ENCODE assay signal across 8 cellular contexts in genomic region chr20:53584550-53584913, GRCh38. TPM values are rescaled to one million over a fixed set of nuclear protein-coding genes. Genes with fewer than 3 reads are reported as not detected.
DNase-seq lines count a peak whose midpoint lies in the region; ATAC-seq, FAIRE-seq and TF ChIP-seq lines count a peak whose summit lies in the region.
"Not testable (repeated sequence)": the region's sequence is repeated elsewhere in the genome, so short reads cannot be mapped to it uniquely, and the experiment has no call there.

No MANE protein-coding gene starts in this region.

- peaks cover 44% of the 10 kb centered on the region for H3K36me3 Mint-ChIP-seq in activated CD4-positive, alpha-beta T cell treated with anti-CD3 and anti-CD28 coated beads, Interleukin-2, amount 10 ng/mL, durations not matched to agents 24 days and 14 days (ENCODE audit: low read depth)
- H3K36me3 Mint-ChIP-seq in activated naive CD4-positive, alpha-beta T cell treated with anti-CD3 and anti-CD28 coated beads, Interleukin-2, amount 50 U/mL, for 24 hours = peaks cover 10% of the 10 kb centered on the region
- H3K36me3 Mint-ChIP-seq in effector memory CD8-positive, alpha-beta T cell (ENCODE audit: insufficient read depth) = peaks cover 42% of the 10 kb centered on the region

- TF ChIP-seq CTCF in A549 (IDR thresholded peaks at IDR 0.05); GM12865 (IDR thresholded peaks at IDR 0.05; ENCODE audit: insufficient read depth, low read depth, low read length, missing control alignments); PC-3 (conservative IDR thresholded peaks at IDR 0.05; ENCODE audit: low read depth, low read length); keratinocyte (optimal IDR thresholded peaks at IDR 0.05 in 1 of 3, IDR thresholded peaks at IDR 0.05 in 1 of 3, conservative IDR thresholded peaks at IDR 0.05 in 1 of 3; ENCODE audit: extremely low read depth in 1 of 3, insufficient read depth in 2 of 3, low read length in 3 of 3); smooth muscle cell (IDR thresholded peaks at IDR 0.05; ENCODE audit: borderline replicate concordance, insufficient read depth, poor library complexity, severe bottlenecking): not testable (repeated sequence)

- not testable (repeated sequence) for H3K27me3 ChIP-seq in PC-3 (ENCODE audit: low read length); keratinocyte (ENCODE audit: control insufficient read depth, extremely low read depth, insufficient read depth, low read length); smooth muscle cell (ENCODE audit: low read depth)

- H3K4me1 ChIP-seq in A549 (peaks cover 93% of the 10 kb centered on the region), PC-3 (ENCODE audit: insufficient read depth, low read length) (peaks cover 86% of the 10 kb centered on the region), keratinocyte (ENCODE audit: control insufficient read depth, extremely low read depth, insufficient read depth, low read length) (peaks cover 57% of the 10 kb centered on the region), smooth muscle cell (ENCODE audit: low read depth) (peaks cover 83% of the 10 kb centered on the region)

- not testable (repeated sequence) for H3K27me3 Mint-ChIP-seq in activated CD4-positive, alpha-beta T cell treated with anti-CD3 and anti-CD28 coated beads, Interleukin-2, amount 10 ng/mL, durations not matched to agents 24 days and 14 days; activated naive CD4-positive, alpha-beta T cell treated with anti-CD3 and anti-CD28 coated beads, Interleukin-2, amount 50 U/mL, for 24 hours; effector memory CD8-positive, alpha-beta T cell

- dilution Hi-C loops in keratinocyte (cut with MboI; ENCODE audit: extremely low pct_ligation_motif_present, low sequenced_read_pairs) = not testable (repeated sequence)

- BruUV-seq in PC-3 (replicated peaks; lab: Mats Ljungman, UMichigan) = not testable (repeated sequence)

- not testable (repeated sequence) for H3K9me3 Mint-ChIP-seq in activated CD4-positive, alpha-beta T cell treated with anti-CD3 and anti-CD28 coated beads, Interleukin-2, amount 10 ng/mL, durations not matched to agents 24 days and 14 days; activated naive CD4-positive, alpha-beta T cell treated with anti-CD3 and anti-CD28 coated beads, Interleukin-2, amount 50 U/mL, for 24 hours; effector memory CD8-positive, alpha-beta T cell

- TF ChIP-seq RAD21 in A549 (conservative IDR thresholded peaks at IDR 0.05 in 1 of 2, IDR thresholded peaks at IDR 0.05 in 1 of 2) = not testable (repeated sequence)

- not testable (repeated sequence) for TF ChIP-seq EP300 in A549 (IDR thresholded peaks at IDR 0.05)

- intact Hi-C loops in PC-3 (cut with micrococcal nuclease) = not testable (repeated sequence)
- intact Hi-C loops in activated CD4-positive, alpha-beta T cell treated with anti-CD3 and anti-CD28 coated beads, Interleukin-2, amount 10 ng/mL, durations not matched to agents 24 days and 14 days (cut with micrococcal nuclease) = loop anchor here (5.0 to 10.0 kb wide), 2 partner anchors 38 to 510 kb away; no protein-coding TSS in a partner anchor

- H3K9me2 ChIP-seq in PC-3 (replicated peaks; ENCODE audit: low read length) = not testable (repeated sequence)

- not testable (repeated sequence) for H3K9me3 ChIP-seq in A549; PC-3 (ENCODE audit: low read length); keratinocyte (ENCODE audit: control insufficient read depth, low read depth, low read length); smooth muscle cell (replicated peaks; ENCODE audit: low read depth)

- POLR2A ChIA-PET in A549 (lab: Yijun Ruan, JAX) = interaction anchor here (0.7 kb wide), 1 partner anchor 357 kb away, joined by 3 read pairs; no protein-coding TSS in a partner anchor
- POLR2A ChIA-PET in PC-3 (lab: Charles Lee; ENCODE audit: unreplicated experiment) = not testable (repeated sequence)

- peak overlapping the region; percentile 11; the same call in 1 of the 2 replicates for H3K9ac ChIP-seq in PC-3 (ENCODE audit: low read length)
- not testable (repeated sequence) for H3K9ac ChIP-seq in keratinocyte (ENCODE audit: control insufficient read depth, extremely low read depth, insufficient read depth, low read length); smooth muscle cell (ENCODE audit: low read depth)

- not testable (repeated sequence) for DNase-seq in A549 (ENCODE audit: low read depth in 1 of 2, low spot score in 1 of 2); GM12865 (ENCODE audit: low read depth); PC-3; activated CD4-positive, alpha-beta T cell treated with anti-CD3 and anti-CD28 coated beads, Interleukin-2, amount 10 ng/mL, durations not matched to agents 24 days and 14 days; effector memory CD8-positive, alpha-beta T cell; keratinocyte (ENCODE audit: low read depth, low spot score); smooth muscle cell (lab: John Stamatoyannopoulos, UW; ENCODE audit: unreplicated experiment)

- not testable (repeated sequence) for FAIRE-seq in A549 (lab: Jason Lieb, UNC); keratinocyte (lab: Jason Lieb, UNC)

- H3K27ac ChIP-seq in A549 (peak overlapping the region; percentile 68 to 87), PC-3 (ENCODE audit: low read length) (peak overlapping the region; percentile 88), keratinocyte (ENCODE audit: control insufficient read depth, insufficient read depth, low read length) (peak overlapping the region; percentile 83), smooth muscle cell (ENCODE audit: low read depth) (peak overlapping the region; percentile 86)

- H3K27ac Mint-ChIP-seq in activated CD4-positive, alpha-beta T cell treated with anti-CD3 and anti-CD28 coated beads, Interleukin-2, amount 10 ng/mL, durations not matched to agents 24 days and 14 days = peak overlapping the region; percentile 56
- peak overlapping the region; percentile 72 for H3K27ac Mint-ChIP-seq in activated naive CD4-positive, alpha-beta T cell treated with anti-CD3 and anti-CD28 coated beads, Interleukin-2, amount 50 U/mL, for 24 hours
- H3K27ac Mint-ChIP-seq in effector memory CD8-positive, alpha-beta T cell = peak overlapping the region; percentile 89 to 92

- not testable (repeated sequence) for H3K4me3 ChIP-seq in A549; PC-3 (ENCODE audit: low read length); keratinocyte (ENCODE audit: control insufficient read depth in 2 of 3, extremely low read depth in 1 of 3, insufficient read depth in 2 of 3, low read depth in 1 of 3, low read length in 3 of 3); smooth muscle cell
- peak overlapping the region; percentile 55 for H3K4me3 ChIP-seq in GM12865 (ENCODE audit: low read depth, low read length)

- CTCF ChIA-PET in A549 (lab: Yijun Ruan, JAX) = interaction anchor here (0.7 kb wide), 1 partner anchor 12 kb away, joined by 3 read pairs; no protein-coding TSS in a partner anchor
- CTCF ChIA-PET in PC-3 (lab: Charles Lee) = not testable (repeated sequence)

- not testable (repeated sequence) for TF ChIP-seq POLR2A in A549 (IDR thresholded peaks at IDR 0.05; ENCODE audit: low read length)

- H3K4me2 ChIP-seq in A549 = peak overlapping the region; percentile 99
- peak overlapping the region; percentile 86 for H3K4me2 ChIP-seq in PC-3 (ENCODE audit: low read length)
- not testable (repeated sequence) for H3K4me2 ChIP-seq in keratinocyte (ENCODE audit: control insufficient read depth, extremely low read depth, insufficient read depth, low read depth, low read length)
- H3K4me2 ChIP-seq in smooth muscle cell = peak overlapping the region; percentile 66

- H4K20me1 ChIP-seq in PC-3 (ENCODE audit: low read length); keratinocyte (ENCODE audit: control insufficient read depth, extremely low read depth, insufficient read depth, low read length): not testable (repeated sequence)
- H4K20me1 ChIP-seq in smooth muscle cell (ENCODE audit: low read depth) = peaks cover 57% of the 10 kb centered on the region

- H2AFZ ChIP-seq in PC-3 (ENCODE audit: low read length); keratinocyte (ENCODE audit: control insufficient read depth, low read length); smooth muscle cell (ENCODE audit: low read depth): not testable (repeated sequence)

- peaks cover 72% of the 10 kb centered on the region for H3K4me1 Mint-ChIP-seq in activated CD4-positive, alpha-beta T cell treated with anti-CD3 and anti-CD28 coated beads, Interleukin-2, amount 10 ng/mL, durations not matched to agents 24 days and 14 days
- peaks cover 87% of the 10 kb centered on the region for H3K4me1 Mint-ChIP-seq in activated naive CD4-positive, alpha-beta T cell treated with anti-CD3 and anti-CD28 coated beads, Interleukin-2, amount 50 U/mL, for 24 hours
- peaks cover 42 to 56% of the 10 kb centered on the region in 2 donors for H3K4me1 Mint-ChIP-seq in effector memory CD8-positive, alpha-beta T cell (ENCODE audit: low read depth in 2 of 2)

- H3K36me3 ChIP-seq in PC-3 (ENCODE audit: low read depth, low read length) (peaks cover 31% of the 10 kb centered on the region), keratinocyte (ENCODE audit: control insufficient read depth in 2 of 2, extremely low read depth in 1 of 2, insufficient read depth in 2 of 2, low read length in 2 of 2) (peaks cover 25 to 29% of the 10 kb centered on the region in 2 experiments)
- H3K36me3 ChIP-seq in smooth muscle cell (ENCODE audit: low read depth) = not testable (repeated sequence)

- not testable (repeated sequence) for ATAC-seq in A549; PC-3; effector memory CD8-positive, alpha-beta T cell (replicated peaks)

- peak overlapping the region; percentile 62 for H3K4me3 Mint-ChIP-seq in activated CD4-positive, alpha-beta T cell treated with anti-CD3 and anti-CD28 coated beads, Interleukin-2, amount 10 ng/mL, durations not matched to agents 24 days and 14 days
- peak overlapping the region; percentile 36 for H3K4me3 Mint-ChIP-seq in activated naive CD4-positive, alpha-beta T cell treated with anti-CD3 and anti-CD28 coated beads, Interleukin-2, amount 50 U/mL, for 24 hours
- peak overlapping the region; percentile 81 to 90 for H3K4me3 Mint-ChIP-seq in effector memory CD8-positive, alpha-beta T cell

- WGBS in A549 (ENCODE audit: missing lambda C conversion rate) = 31% methylated on average over 3 of the region's 3 CpGs
- 21% methylated on average over 3 of the region's 3 CpGs for WGBS in smooth muscle cell (ENCODE audit: low lambda C conversion rate)

- peaks cover 17% of the 10 kb centered on the region for H3F3A ChIP-seq in PC-3 (ENCODE audit: low read length, unreplicated experiment)
- H3F3A ChIP-seq in smooth muscle cell (ENCODE audit: low read depth) = peaks cover 21% of the 10 kb centered on the region

- H3K79me2 ChIP-seq in PC-3 (ENCODE audit: low read length) = peaks cover 100% of the 10 kb centered on the region
- H3K79me2 ChIP-seq in keratinocyte (ENCODE audit: control insufficient read depth, insufficient read depth, low read length) = peaks cover 83% of the 10 kb centered on the region
- peaks cover 93% of the 10 kb centered on the region for H3K79me2 ChIP-seq in smooth muscle cell (ENCODE audit: low read depth)

- H3K9me1 ChIP-seq in keratinocyte (ENCODE audit: control insufficient read depth, extremely low read depth, insufficient read depth, low read length) = not testable (repeated sequence)

RNA-seq across cellular contexts. Expression of gene ZNF217, which starts 9.1 kb away (rescaled TPM):
- polyA plus RNA-seq in A549 (2011; rRNA removed) = 22.2 and 29.5 TPM in 2 replicates
- polyA plus RNA-seq in A549 (2012; cell fraction: cytosol; rRNA removed) = 6.8 and 8.8 TPM in 2 replicates
- polyA plus RNA-seq in A549 (2012; cell fraction: nucleus; rRNA removed) = 8.9 and 11.6 TPM in 2 replicates
- polyA plus RNA-seq in A549 (2017; fragmentation: RNase III; extraction: RNeasy Plus Mini Kit Qiagen cat#74134 plus additional on column Dnase treatment) = 28.1 to 30.5 TPM (median 29.9 TPM) in 3 replicates
- polyA minus RNA-seq in A549 (2011; rRNA and poly(A)+ RNA removed) = 48.5 and 50.5 TPM in 2 replicates
- 45.6 and 55.5 TPM in 2 replicates for total RNA-seq in PC-3 (2014; rRNA removed)
- total RNA-seq in activated CD4-positive, alpha-beta T cell treated with anti-CD3 and anti-CD28 coated beads, Interleukin-2, amount 10 ng/mL, durations not matched to agents 24 days and 14 days = 58.0 and 60.9 TPM in 2 replicates
- polyA plus RNA-seq in keratinocyte = 16.9 to 19.1 TPM (median 17.3 TPM) in 3 replicates
- 13.1 TPM for polyA plus RNA-seq in keratinocyte (2011; ENCODE audit: low read depth)
- polyA plus RNA-seq in keratinocyte (2011; cell fraction: cytosol; rRNA removed) = 7.4 and 10.7 TPM in 2 replicates
- polyA plus RNA-seq in keratinocyte (2011; cell fraction: nucleus; rRNA removed) = 25.3 and 32.5 TPM in 2 replicates
- polyA plus RNA-seq in keratinocyte (2012; ENCODE audit: low replicate concordance) = 23.6 and 26.4 TPM in 2 replicates
- 33.8 to 58.6 TPM (median 48.4 TPM) in 3 replicates for polyA minus RNA-seq in keratinocyte
- polyA minus RNA-seq in keratinocyte (2011; cell fraction: cytosol; rRNA and poly(A)+ RNA removed) = 14.0 TPM
- polyA minus RNA-seq in keratinocyte (2011; cell fraction: nucleus; rRNA and poly(A)+ RNA removed) = 53.1 and 94.6 TPM in 2 replicates
- total RNA-seq in smooth muscle cell = 42.2 and 42.9 TPM in 2 replicates
- 3.9 and 8.5 TPM in 2 replicates for polyA plus RNA-seq in smooth muscle cell
